1 cellular context compared by ENCODE assay signal in genomic region chr3:32249184-32249782, GRCh38.
TF ChIP-seq lines count a peak whose summit lies in the region.

No MANE protein-coding gene starts in this region.

TF ChIP-seq in K562, 482 proteins besides CTCF, POLR2A, EP300 and RAD21 (continued from another document):
- TF ChIP-seq NR2C1 (IDR thresholded peaks at IDR 0.05) (no peak), NR2C1 (tag; IDR thresholded peaks at IDR 0.05) (no peak)
